19 cellular contexts compared by ENCODE assay signal in the genomic region with DNA sequence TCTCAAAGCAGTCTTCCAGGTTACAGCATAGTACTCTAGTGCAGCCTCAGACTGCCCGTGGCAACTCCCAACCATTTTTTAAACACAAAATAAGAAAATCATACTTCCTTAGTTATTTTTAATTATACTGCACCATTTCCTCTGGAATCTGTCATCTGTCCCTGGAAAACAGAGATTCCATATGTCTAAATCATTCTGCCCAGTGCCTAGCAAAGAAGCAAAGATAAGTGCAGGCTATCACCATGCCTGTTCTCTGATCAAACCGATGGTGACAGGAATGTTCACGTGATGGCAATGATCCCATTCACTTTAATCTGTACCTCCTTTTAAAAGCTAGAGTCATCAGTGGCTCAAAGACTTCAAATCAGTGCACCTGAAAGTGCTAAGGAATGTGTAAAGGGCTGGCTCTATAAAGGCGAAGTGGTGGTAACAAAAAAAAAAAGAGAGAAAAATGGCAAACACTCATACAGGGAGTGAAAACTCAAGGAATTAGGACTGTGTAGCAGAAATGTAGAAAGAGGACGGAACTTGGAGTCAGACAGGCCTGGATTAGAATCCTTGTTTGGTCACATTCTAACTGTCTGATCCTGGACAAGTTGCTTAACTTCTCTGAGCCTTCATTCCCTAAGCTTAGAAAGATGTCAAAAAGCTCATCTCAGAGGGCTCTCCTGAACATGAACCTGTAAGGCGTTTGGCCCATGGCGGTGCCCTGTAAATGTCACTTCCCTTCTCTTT. TPM values are rescaled to one million over a fixed set of nuclear protein-coding genes. Genes with fewer than 3 reads are reported as not detected.
DNase-seq lines count a peak whose midpoint lies in the region; ATAC-seq, FAIRE-seq and TF ChIP-seq lines count a peak whose summit lies in the region.
"Had no signal": no experiment of that assay in that cellular context is flagged by ENCODE, and none has a peak within 500 bp of the region (broad histone marks: within the 10 kb centered on the region; RNA-seq: fewer than 3 reads in every experiment).

No MANE protein-coding gene starts in this region.

- H3K36me3 ChIP-seq in Caco-2 (ENCODE audit: control insufficient read depth, insufficient read depth, low read length) (no peaks in the 10 kb centered on the region), Panc1 (ENCODE audit: control insufficient read depth, insufficient read depth, low read length) (no peaks in the 10 kb centered on the region), endothelial cell of umbilical vein (ENCODE audit: control insufficient read depth in 2 of 2, extremely low read depth in 1 of 2, insufficient read depth in 2 of 2, low read length in 2 of 2) (no peaks in the 10 kb centered on the region), rectal smooth muscle tissue (ENCODE audit: control insufficient read depth, insufficient read depth, low read length) (no peaks in the 10 kb centered on the region)
- H3K36me3 ChIP-seq: BLaER1 treated with 17β-estradiol and CSF1 and Interleukin-3, amounts not matched to agents 10 nM and 100 nM; esophagus muscularis mucosa had no signal

- H3K4me2 ChIP-seq in endothelial cell of umbilical vein (ENCODE audit: insufficient read depth, low read length), result peak overlapping the region; percentile 11
- H3K4me2 ChIP-seq: BLaER1 treated with 17β-estradiol and CSF1 and Interleukin-3, amounts not matched to agents 10 nM and 100 nM had no signal

- in situ Hi-C loops in Panc1 (cut with HindIII; ENCODE audit: low pct_unique_long_range_greater_than_20kb, low sequenced_read_pairs), result no loop called here

- H3K9me1 ChIP-seq in endothelial cell of umbilical vein (replicated peaks; ENCODE audit: control insufficient read depth, extremely low read depth, insufficient read depth, low read length), result no peaks in the 10 kb centered on the region

- H3K27ac Mint-ChIP-seq in Caco-2 (ENCODE audit: unreplicated experiment) (peak overlapping the region; percentile 89), type B pancreatic cell (no peak overlapping the region)
- H3K27ac Mint-ChIP-seq in stimulated activated memory B cell treated with anti-CD40 and anti-IgM and Interleukin-4, amounts not matched to agents 10 μg/mL and 1 μg/mL and 100 μg/mL, for 72 hours, result no peak overlapping the region
- H3K27ac Mint-ChIP-seq: activated CD8-positive, alpha-beta memory T cell treated with anti-CD3 and anti-CD28 coated beads, Interleukin-2, amount 10 ng/mL, durations not matched to agents 7 days and 5 days; activated T-helper 2 cell treated with anti-CD3 and anti-CD28 coated beads, Interferon-gamma antibody, Interleukin-2, Interleukin-4, amounts not matched to agents 10 μg/mL and 5 μg/mL and 100 μg/mL, durations not matched to agents 14 hours and 24 hours and 36 hours had no signal

- peaks cover 9% of the 10 kb centered on the region for H3K9me3 Mint-ChIP-seq in Caco-2 (ENCODE audit: unreplicated experiment)
- H3K9me3 Mint-ChIP-seq in stimulated activated memory B cell treated with anti-CD40 and anti-IgM and Interleukin-4, amounts not matched to agents 10 μg/mL and 1 μg/mL and 100 μg/mL, for 72 hours, result no peaks in the 10 kb centered on the region
- no peaks in the 10 kb centered on the region for H3K9me3 Mint-ChIP-seq in type B pancreatic cell
- H3K9me3 Mint-ChIP-seq: activated T-helper 2 cell treated with anti-CD3 and anti-CD28 coated beads, Interferon-gamma antibody, Interleukin-2, Interleukin-4, amounts not matched to agents 10 μg/mL and 5 μg/mL and 100 μg/mL, durations not matched to agents 14 hours and 24 hours and 36 hours; neural crest cell had no signal

- intact Hi-C loops in Caco-2 (cut with micrococcal nuclease; ENCODE audit: unreplicated experiment) (loop anchor here (1.0 kb wide), 2 partner anchors 19 to 26 kb away; no protein-coding TSS in a partner anchor), Panc1 (cut with micrococcal nuclease; ENCODE audit: unreplicated experiment) (no loop called here), endothelial cell of umbilical vein (cut with micrococcal nuclease) (no loop called here)

- H3K4me1 Mint-ChIP-seq in Caco-2 (ENCODE audit: low read depth, unreplicated experiment) (peaks cover 25% of the 10 kb centered on the region), type B pancreatic cell (ENCODE audit: unreplicated experiment) (peaks cover 11% of the 10 kb centered on the region)
- H3K4me1 Mint-ChIP-seq in stimulated activated memory B cell treated with anti-CD40 and anti-IgM and Interleukin-4, amounts not matched to agents 10 μg/mL and 1 μg/mL and 100 μg/mL, for 72 hours, result no peaks in the 10 kb centered on the region
- H3K4me1 Mint-ChIP-seq: activated CD8-positive, alpha-beta memory T cell treated with anti-CD3 and anti-CD28 coated beads, Interleukin-2, amount 10 ng/mL, durations not matched to agents 7 days and 5 days had no signal

- H3K4me3 Mint-ChIP-seq in Caco-2 (ENCODE audit: unreplicated experiment) (peak overlapping the region; percentile 53), type B pancreatic cell (no peak overlapping the region)
- H3K4me3 Mint-ChIP-seq in stimulated activated memory B cell treated with anti-CD40 and anti-IgM and Interleukin-4, amounts not matched to agents 10 μg/mL and 1 μg/mL and 100 μg/mL, for 72 hours, result no peak overlapping the region
- H3K4me3 Mint-ChIP-seq: activated CD8-positive, alpha-beta memory T cell treated with anti-CD3 and anti-CD28 coated beads, Interleukin-2, amount 10 ng/mL, durations not matched to agents 7 days and 5 days; neural crest cell had no signal

- ATAC-seq in Panc1, result 0 out of 2 replicates have a peak, but pooled peaks have one; percentile 4
- no peak for ATAC-seq in stimulated activated memory B cell treated with anti-CD40 and anti-IgM and Interleukin-4, amounts not matched to agents 10 μg/mL and 1 μg/mL and 100 μg/mL, for 72 hours
- ATAC-seq in GM19452 (IDR thresholded peaks at IDR 0.05; ENCODE audit: unreplicated experiment), result no peak
- ATAC-seq: activated CD8-positive, alpha-beta memory T cell treated with anti-CD3 and anti-CD28 coated beads, Interleukin-2, amount 10 ng/mL, durations not matched to agents 7 days and 5 days; mucosa of descending colon; Right ventricle myocardium inferior had no signal

- H3K27me3 ChIP-seq in Caco-2 (replicated peaks; ENCODE audit: control insufficient read depth, insufficient read depth, low read length), result no peaks in the 10 kb centered on the region
- H3K27me3 ChIP-seq in Panc1 (ENCODE audit: control insufficient read depth, insufficient read depth, low read length), result no peaks in the 10 kb centered on the region
- no peaks in the 10 kb centered on the region for H3K27me3 ChIP-seq in endothelial cell of umbilical vein (ENCODE audit: control insufficient read depth in 2 of 2, insufficient read depth in 2 of 2, low read length in 2 of 2)
- H3K27me3 ChIP-seq in rectal smooth muscle tissue (ENCODE audit: control insufficient read depth, insufficient read depth, low read length), result no peaks in the 10 kb centered on the region
- H3K27me3 ChIP-seq: BLaER1 treated with 17β-estradiol and CSF1 and Interleukin-3, amounts not matched to agents 10 nM and 100 nM; esophagus muscularis mucosa had no signal

- H3K9ac ChIP-seq in endothelial cell of umbilical vein (replicated peaks; ENCODE audit: extremely low read depth, insufficient read depth, low read length) (no peak overlapping the region), rectal smooth muscle tissue (ENCODE audit: low read length) (no peak overlapping the region)
- H3K9ac ChIP-seq: BLaER1 treated with 17β-estradiol and CSF1 and Interleukin-3, amounts not matched to agents 10 nM and 100 nM had no signal

- POLR2A ChIA-PET in Caco-2 (lab: Charles Lee), result interaction anchor here (0.5 to 1.4 kb wide), 3 partner anchors 11 to 110 kb away, joined by 3 to 4 read pairs (median 4); no protein-coding TSS in a partner anchor
- POLR2A ChIA-PET in Panc1 (lab: Charles Lee), result interaction anchor here (0.6 kb wide), 1 partner anchor 1660 kb away, joined by 4 read pairs; no protein-coding TSS in a partner anchor
- POLR2A ChIA-PET in endothelial cell of umbilical vein (lab: Charles Lee), result interaction anchor here (1.1 to 1.4 kb wide), 2 partner anchors 9 to 105 kb away, joined by 4 to 11 read pairs; a partner anchor contains a TSS

- DNase-seq in Caco-2 (no peak), Panc1 (ENCODE audit: low read depth, low spot score) (no peak), endothelial cell of umbilical vein (ENCODE audit: low read depth, low spot score) (peak; percentile 41), type B pancreatic cell (ENCODE audit: extremely low spot score, unreplicated experiment) (no peak), NCI-H69 (lab: John Stamatoyannopoulos, UW) (no peak)
- DNase-seq: activated CD8-positive, alpha-beta memory T cell treated with anti-CD3 and anti-CD28 coated beads, Interleukin-2, amount 10 ng/mL, durations not matched to agents 7 days and 5 days; caudate nucleus; effector CD8-positive, alpha-beta T cell; GF-D8; mucosa of descending colon; NCI-H526 treated with DMSO at 0.1 percent for 48 hours had no signal

- H3K27ac ChIP-seq in Panc1 (ENCODE audit: low read length), result peak overlapping the region; percentile 83
- H3K27ac ChIP-seq in endothelial cell of umbilical vein (ENCODE audit: insufficient read depth, low read depth, low read length), result peak overlapping the region; percentile 71
- peak overlapping the region; percentile 81 for H3K27ac ChIP-seq in rectal smooth muscle tissue (ENCODE audit: low read depth, low read length)
- H3K27ac ChIP-seq: BLaER1 treated with 17β-estradiol and CSF1 and Interleukin-3, amounts not matched to agents 10 nM and 100 nM had no signal

- H3K9me3 ChIP-seq in Caco-2 (no peaks in the 10 kb centered on the region), Panc1 (ENCODE audit: control insufficient read depth, insufficient read depth, low read depth, low read length) (0 out of 2 replicates have a peak, but pooled peaks cover 6% of the 10 kb centered on the region), endothelial cell of umbilical vein (replicated peaks; ENCODE audit: control insufficient read depth, insufficient read depth, low read length) (no peaks in the 10 kb centered on the region)
- H3K9me3 ChIP-seq: esophagus muscularis mucosa, mucosa of descending colon had no signal

- no peak overlapping the region for H2AFZ ChIP-seq in endothelial cell of umbilical vein (ENCODE audit: low read depth, low read length)

- H3K4me3 ChIP-seq in Caco-2 (ENCODE audit: low read depth, low read length) (no peak overlapping the region), Panc1 (ENCODE audit: low read depth in 2 of 2, low read length in 2 of 2) (no peak overlapping the region), endothelial cell of umbilical vein (replicated peaks in 1 of 3; ENCODE audit: insufficient read depth in 1 of 3, low read depth in 1 of 3, low read length in 3 of 3) (no peak overlapping the region), rectal smooth muscle tissue (ENCODE audit: low read length) (no peak overlapping the region)
- H3K4me3 ChIP-seq: BLaER1 treated with 17β-estradiol and CSF1 and Interleukin-3, amounts not matched to agents 10 nM and 100 nM; esophagus muscularis mucosa; mucosa of descending colon had no signal

- H4K20me1 ChIP-seq in endothelial cell of umbilical vein (replicated peaks; ENCODE audit: control insufficient read depth, extremely low read depth, insufficient read depth, low read length), result no peaks in the 10 kb centered on the region
- H4K20me1 ChIP-seq: BLaER1 treated with 17β-estradiol and CSF1 and Interleukin-3, amounts not matched to agents 10 nM and 100 nM had no signal

- BruUV-seq in Caco-2 (replicated peaks; lab: Mats Ljungman, UMichigan) (no TSS peak), Panc1 (replicated peaks; lab: Mats Ljungman, UMichigan) (no TSS peak), endothelial cell of umbilical vein (replicated peaks; lab: Mats Ljungman, UMichigan) (no TSS peak)

- TF ChIP-seq POLR2A in endothelial cell of umbilical vein (IDR thresholded peaks at IDR 0.05; ENCODE audit: low read depth, low read length), result no peak

- peak; percentile 26 for FAIRE-seq in endothelial cell of umbilical vein (lab: Jason Lieb, UNC)

- dilution Hi-C loops in endothelial cell of umbilical vein (cut with MboI; ENCODE audit: extremely low pct_ligation_motif_present, low sequenced_read_pairs), result no loop called here

- no peaks in the 10 kb centered on the region for H3K27me3 Mint-ChIP-seq in Caco-2 (ENCODE audit: insufficient read depth, unreplicated experiment)
- H3K27me3 Mint-ChIP-seq in stimulated activated memory B cell treated with anti-CD40 and anti-IgM and Interleukin-4, amounts not matched to agents 10 μg/mL and 1 μg/mL and 100 μg/mL, for 72 hours, result peaks cover 56% of the 10 kb centered on the region
- peaks cover 13% of the 10 kb centered on the region for H3K27me3 Mint-ChIP-seq in type B pancreatic cell

- H3K79me2 ChIP-seq in endothelial cell of umbilical vein (ENCODE audit: control insufficient read depth, insufficient read depth, low read length), result peaks cover 63% of the 10 kb centered on the region

- CTCF ChIA-PET in Caco-2 (lab: Charles Lee) (interaction anchor here (0.9 to 1.3 kb wide), 2 partner anchors 11 to 68 kb away, joined by 3 to 4 read pairs; no protein-coding TSS in a partner anchor), Panc1 (lab: Charles Lee) (no interaction called here), endothelial cell of umbilical vein (lab: Charles Lee) (interaction anchor here (1.6 to 5.2 kb wide), 2 partner anchors 122 to 262 kb away, joined by 4 to 23 read pairs; no protein-coding TSS in a partner anchor)

- H3K36me3 Mint-ChIP-seq in Caco-2 (ENCODE audit: insufficient read depth, unreplicated experiment) (peaks cover 10% of the 10 kb centered on the region), type B pancreatic cell (peaks cover 7% of the 10 kb centered on the region)
- H3K36me3 Mint-ChIP-seq in stimulated activated memory B cell treated with anti-CD40 and anti-IgM and Interleukin-4, amounts not matched to agents 10 μg/mL and 1 μg/mL and 100 μg/mL, for 72 hours, result no peaks in the 10 kb centered on the region
- H3K36me3 Mint-ChIP-seq: activated CD8-positive, alpha-beta memory T cell treated with anti-CD3 and anti-CD28 coated beads, Interleukin-2, amount 10 ng/mL, durations not matched to agents 7 days and 5 days had no signal

- peaks cover 67% of the 10 kb centered on the region for H3K4me1 ChIP-seq in Caco-2
- H3K4me1 ChIP-seq in Panc1 (ENCODE audit: control insufficient read depth, insufficient read depth, low read length), result peaks cover 70% of the 10 kb centered on the region
- H3K4me1 ChIP-seq in endothelial cell of umbilical vein (ENCODE audit: control insufficient read depth, extremely low read depth, insufficient read depth, low read length), result peaks cover 81% of the 10 kb centered on the region
- H3K4me1 ChIP-seq in rectal smooth muscle tissue (ENCODE audit: control insufficient read depth, insufficient read depth, low read length), result peaks cover 19% of the 10 kb centered on the region
- H3K4me1 ChIP-seq: BLaER1 treated with 17β-estradiol and CSF1 and Interleukin-3, amounts not matched to agents 10 nM and 100 nM had no signal

- TF ChIP-seq CTCF in Caco-2 (IDR thresholded peaks at IDR 0.05; ENCODE audit: insufficient read depth in 1 of 2, low read depth in 1 of 2, low read length in 1 of 2, severe bottlenecking in 1 of 2, unreplicated experiment in 1 of 2) (no peak), Panc1 (IDR thresholded peaks at IDR 0.05) (no peak), endothelial cell of umbilical vein (IDR thresholded peaks at IDR 0.05; ENCODE audit: extremely low read depth in 1 of 2, insufficient read depth in 1 of 2, low read depth in 1 of 2, low read length in 2 of 2) (no peak), type B pancreatic cell (conservative IDR thresholded peaks at IDR 0.05) (no peak)

RNA-seq across cellular contexts. Expression of a gene that starts 9.9 kb away (rescaled TPM):
- 87.4 and 88.8 TPM in 2 replicates for total RNA-seq in Caco-2 (2022)
- total RNA-seq in Panc1 (2021; ENCODE audit: unreplicated experiment), result 355 TPM
- polyA plus RNA-seq in Panc1 (2012; ENCODE audit: insufficient read length), result 366 TPM
- total RNA-seq in endothelial cell of umbilical vein, result 899 and 1,036 TPM in 2 replicates
- 462 and 516 TPM in 2 replicates for polyA plus RNA-seq in endothelial cell of umbilical vein
- 1,025 and 1,084 TPM in 2 replicates for polyA plus RNA-seq in endothelial cell of umbilical vein (2011; cell fraction: cytosol; rRNA removed)
- 1,068 and 1,375 TPM in 2 replicates for polyA plus RNA-seq in endothelial cell of umbilical vein (2011; cell fraction: nucleus; rRNA removed)
- polyA plus RNA-seq in endothelial cell of umbilical vein (2012), result 928 and 992 TPM in 2 replicates
- polyA minus RNA-seq in endothelial cell of umbilical vein, result 488 and 545 TPM in 2 replicates
- 28.7 TPM for polyA minus RNA-seq in endothelial cell of umbilical vein (2011; cell fraction: cytosol; rRNA and poly(A)+ RNA removed)
- polyA minus RNA-seq in endothelial cell of umbilical vein (2011; cell fraction: nucleus; rRNA and poly(A)+ RNA removed), result 275 and 431 TPM in 2 replicates
- total RNA-seq in type B pancreatic cell (ENCODE audit: low replicate concordance), result 53.7 and 136 TPM in 2 replicates
- total RNA-seq: activated CD8-positive, alpha-beta memory T cell treated with anti-CD3 and anti-CD28 coated beads, Interleukin-2, amount 10 ng/mL, durations not matched to agents 7 days and 5 days had no signal
